9 cellular contexts compared by ENCODE assay signal in genomic region chr1:48775817-48776399, GRCh38. TPM values are rescaled to one million over a fixed set of nuclear protein-coding genes. Genes with fewer than 3 reads are reported as not detected.
DNase-seq lines count a peak whose midpoint lies in the region; ATAC-seq and TF ChIP-seq lines count a peak whose summit lies in the region.
"Had no signal": no experiment of that assay in that cellular context is flagged by ENCODE, and none has a peak within 500 bp of the region (broad histone marks: within the 10 kb centered on the region; RNA-seq: fewer than 3 reads in every experiment).

No MANE protein-coding gene starts in this region.

- TF ChIP-seq POLR2A in adrenal gland (IDR thresholded peaks at IDR 0.05) (no peak), thyroid gland (IDR thresholded peaks at IDR 0.05) (no peak)

- no peaks in the 10 kb centered on the region for H3K36me3 ChIP-seq in adrenal gland (replicated peaks in 1 of 2)
- H3K36me3 ChIP-seq in lung (ENCODE audit: control insufficient read depth in 2 of 2, insufficient read depth in 2 of 2, low read length in 2 of 2) = peaks cover 0 to 4% of the 10 kb centered on the region in 2 donors
- H3K36me3 ChIP-seq in thyroid gland = no peaks in the 10 kb centered on the region

- peak overlapping the region; percentile 11 for H3K27ac Mint-ChIP-seq in activated CD8-positive, alpha-beta memory T cell treated with anti-CD3 and anti-CD28 coated beads, Interleukin-2, amount 10 ng/mL, durations not matched to agents 7 days and 5 days

- H3K27me3 ChIP-seq in adrenal gland (no peaks in the 10 kb centered on the region), lung (ENCODE audit: control insufficient read depth, insufficient read depth) (no peaks in the 10 kb centered on the region), thyroid gland (no peaks in the 10 kb centered on the region)

- peaks cover 5% of the 10 kb centered on the region for H3K36me3 Mint-ChIP-seq in activated CD8-positive, alpha-beta memory T cell treated with anti-CD3 and anti-CD28 coated beads, Interleukin-2, amount 10 ng/mL, durations not matched to agents 7 days and 5 days

- peaks cover 8% of the 10 kb centered on the region for H3K4me1 Mint-ChIP-seq in activated CD8-positive, alpha-beta memory T cell treated with anti-CD3 and anti-CD28 coated beads, Interleukin-2, amount 10 ng/mL, durations not matched to agents 7 days and 5 days

- no peak for TF ChIP-seq CTCF in adrenal gland (IDR thresholded peaks at IDR 0.05)
- no peak for TF ChIP-seq CTCF in lung (IDR thresholded peaks at IDR 0.05; ENCODE audit: control extremely low read depth, extremely low read depth)
- no peak for TF ChIP-seq CTCF in thyroid gland (IDR thresholded peaks at IDR 0.05)

- H3K27ac ChIP-seq in adrenal gland (peak overlapping the region in 3 of 5 donors; percentile 65 to 74 (median 66)), lung (ENCODE audit: low read depth in 1 of 2, low read length in 1 of 2) (peak overlapping the region in 1 of 2 donors; percentile 1), thyroid gland (peak overlapping the region in 2 of 3 donors; percentile 83)

- H3K4me3 ChIP-seq in adrenal gland (peak overlapping the region; percentile 5 to 78 (median 76)), lung (peak overlapping the region; percentile 32), thyroid gland (replicated peaks in 1 of 3) (peak overlapping the region; percentile 18 to 84 (median 37))

- CTCF ChIA-PET in activated CD8-positive, alpha-beta memory T cell treated with anti-CD3 and anti-CD28 coated beads, Interleukin-2, amount 10 ng/mL, durations not matched to agents 7 days and 5 days (lab: Charles Lee) = no interaction called here

- H3K4me3 Mint-ChIP-seq in activated CD8-positive, alpha-beta memory T cell treated with anti-CD3 and anti-CD28 coated beads, Interleukin-2, amount 10 ng/mL, durations not matched to agents 7 days and 5 days = peak overlapping the region; percentile 76

- 1 to 6% (median 2%) methylated on average over 7 to 8 of the region's 8 CpGs for WGBS in adrenal gland, 4 donors
- 1 to 3% methylated on average over 8 of the region's 8 CpGs for WGBS in lung, 2 donors
- 5% methylated on average over 8 of the region's 8 CpGs for WGBS in thyroid gland, 2 donors

- peaks cover 8 to 18% of the 10 kb centered on the region in 2 donors for H3K4me1 ChIP-seq in adrenal gland (replicated peaks in 1 of 2)
- H3K4me1 ChIP-seq in lung (ENCODE audit: control insufficient read depth in 2 of 2, insufficient read depth in 2 of 2, low read length in 2 of 2) = peaks cover 0 to 7% of the 10 kb centered on the region in 2 donors
- peaks cover 0 to 13% of the 10 kb centered on the region in 2 donors for H3K4me1 ChIP-seq in thyroid gland

- intact Hi-C loops in adrenal gland (cut with DNase I) = no loop called here
- intact Hi-C loops in thyroid gland (cut with DNase I) = no loop called here

- H3K27me3 Mint-ChIP-seq in activated CD8-positive, alpha-beta memory T cell treated with anti-CD3 and anti-CD28 coated beads, Interleukin-2, amount 10 ng/mL, durations not matched to agents 7 days and 5 days = peaks cover 33% of the 10 kb centered on the region

- H3K9me3 ChIP-seq in adrenal gland (replicated peaks in 1 of 3) (no peaks in the 10 kb centered on the region), lung (ENCODE audit: control insufficient read depth in 2 of 2, insufficient read depth in 1 of 2, low read length in 1 of 2) (no peaks in the 10 kb centered on the region), thyroid gland (no peaks in the 10 kb centered on the region)

- DNase-seq in activated CD8-positive, alpha-beta memory T cell treated with anti-CD3 and anti-CD28 coated beads, Interleukin-2, amount 10 ng/mL, durations not matched to agents 7 days and 5 days = no peak
- DNase-seq in activated CD8-positive, alpha-beta memory T cell treated with anti-CD3 and anti-CD28 coated beads, Interleukin-2, amount 50 U/mL, for 48 hours = no peak
- DNase-seq in adrenal gland (no peak), lung (ENCODE audit: low spot score) (no peak), thyroid gland (no peak), HuH-7.5 (ENCODE audit: low spot score) (no peak), SW 1271 (lab: John Stamatoyannopoulos, UW) (no peak)

- no peak for ATAC-seq in activated CD8-positive, alpha-beta memory T cell treated with anti-CD3 and anti-CD28 coated beads, Interleukin-2, amount 10 ng/mL, durations not matched to agents 7 days and 5 days
- ATAC-seq in lung (ENCODE audit: insufficient read depth, low FRiP score) = no peak
- no peak for ATAC-seq in GM19463 (IDR thresholded peaks at IDR 0.05; ENCODE audit: unreplicated experiment)

- peaks cover 3% of the 10 kb centered on the region for H3K9me3 Mint-ChIP-seq in activated CD8-positive, alpha-beta memory T cell treated with anti-CD3 and anti-CD28 coated beads, Interleukin-2, amount 10 ng/mL, durations not matched to agents 7 days and 5 days (ENCODE audit: low read depth)

RNA-seq across cellular contexts. Expression of gene BEND5, which starts 0.8 kb away (rescaled TPM):
- total RNA-seq in activated CD8-positive, alpha-beta memory T cell treated with anti-CD3 and anti-CD28 coated beads, Interleukin-2, amount 10 ng/mL, durations not matched to agents 7 days and 5 days = 1 to 10 TPM in 1 of 2 experiments, under 1 TPM in 1; 0.96 to 1.9 TPM
- 10 to 100 TPM in 1 of 8 donors, 1 to 10 TPM in 7; 2.2 to 17.2 (median 7.0) TPM for total RNA-seq in adrenal gland
- polyA plus RNA-seq in adrenal gland = 10 to 100 TPM; 11.2 to 20.4 (median 14.3) TPM
- 10 to 100 TPM in 1 of 2 donors, 1 to 10 TPM in 1; 3.2 to 10.1 TPM for total RNA-seq in lung
- 1 to 10 TPM; 1.3 to 9.3 TPM for polyA plus RNA-seq in lung
- total RNA-seq in thyroid gland = 10 to 100 TPM in 1 of 4 donors, 1 to 10 TPM in 3; 4.7 to 15.7 (median 5.5) TPM
- total RNA-seq: bronchial epithelial cell had no signal
